In the genomic region with DNA sequence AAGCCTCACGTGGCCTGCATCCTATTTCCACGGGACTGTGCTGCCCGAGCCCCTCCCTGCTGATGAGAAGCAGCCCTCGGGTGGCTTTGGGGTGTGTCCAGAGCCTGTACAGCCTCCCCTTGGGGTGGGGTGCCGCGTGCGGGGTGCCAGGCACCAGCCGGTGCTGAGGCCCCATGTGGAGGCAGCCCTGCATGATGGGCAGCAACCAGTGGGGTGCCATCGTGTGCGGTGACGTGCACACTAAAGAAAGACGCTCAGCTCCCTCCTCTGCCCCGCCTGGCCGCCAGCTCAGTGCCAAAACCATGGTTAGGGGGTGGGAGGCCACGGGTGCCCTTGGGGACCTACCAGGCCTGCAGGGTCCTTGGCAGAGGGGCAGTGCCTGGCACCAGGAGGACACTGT, we compare ENCODE assay signal across 23 cellular contexts. TPM values are rescaled to one million over a fixed set of nuclear protein-coding genes. Genes with fewer than 3 reads are reported as not detected.
DNase-seq lines count a peak whose midpoint lies in the region; ATAC-seq, FAIRE-seq and TF ChIP-seq lines count a peak whose summit lies in the region.
"Had no signal": no experiment of that assay in that cellular context is flagged by ENCODE, and none has a peak within 500 bp of the region (broad histone marks: within the 10 kb centered on the region; RNA-seq: fewer than 3 reads in every experiment).

No MANE protein-coding gene starts in this region.

- CTCF ChIA-PET in K562 (lab: Yijun Ruan, JAX; ENCODE audit: low intra/inter-chr PET ratio), result no interaction called here

- FAIRE-seq in K562 (lab: Jason Lieb, UNC) (no peak), small intestine (lab: Jason Lieb, UNC) (no peak)

- POLR2A ChIA-PET in K562 (lab: Yijun Ruan, JAX), result interaction anchor here (0.6 to 1.0 kb wide), 2 partner anchors 30 to 204 kb away, joined by 3 to 4 read pairs; no protein-coding TSS in a partner anchor

- no peaks in the 10 kb centered on the region for H3F3A ChIP-seq in neural cell (ENCODE audit: insufficient read depth, low read length, poor library complexity, severe bottlenecking)

- peaks cover 0 to 5% (median 0%) of the 10 kb centered on the region in 11 experiments; a peak in 2 of 22 replicates for H3K9me3 ChIP-seq in BLaER1 treated with 17β-estradiol and CSF1 and Interleukin-3, amounts not matched to agents 10 nM and 100 nM (replicated peaks in 1 of 11)
- no peaks in the 10 kb centered on the region for H3K9me3 ChIP-seq in K562 (replicated peaks; ENCODE audit: control insufficient read depth, insufficient read depth, low read depth, low read length)
- H3K9me3 ChIP-seq in neural cell (ENCODE audit: low read length), result no peaks in the 10 kb centered on the region
- no peaks in the 10 kb centered on the region for H3K9me3 ChIP-seq in esophagus muscularis mucosa
- no peaks in the 10 kb centered on the region for H3K9me3 ChIP-seq in testis
- H3K9me3 ChIP-seq in small intestine (ENCODE audit: control insufficient read depth, low read depth), result no peaks in the 10 kb centered on the region
- H3K9me3 ChIP-seq: HAP-1 had no signal

- H4K20me1 ChIP-seq in BLaER1 treated with 17β-estradiol and CSF1 and Interleukin-3, amounts not matched to agents 10 nM and 100 nM, result no peaks in the 10 kb centered on the region
- H4K20me1 ChIP-seq in K562 (replicated peaks; ENCODE audit: control insufficient read depth, insufficient read depth, low read length) (no peaks in the 10 kb centered on the region), neural cell (ENCODE audit: insufficient read depth) (no peaks in the 10 kb centered on the region)

- no peak for TF ChIP-seq RAD21 in K562 (CRISPR knock-in tag; conservative IDR thresholded peaks at IDR 0.05 in 1 of 2, IDR thresholded peaks at IDR 0.05 in 1 of 2)
- no peak for TF ChIP-seq RAD21 in neural cell (conservative IDR thresholded peaks at IDR 0.05)

- no peak overlapping the region for H3K4me3 Mint-ChIP-seq in HFFc6
- H3K4me3 Mint-ChIP-seq: central memory CD8-positive, alpha-beta T cell; stimulated activated naive CD8-positive, alpha-beta T cell treated with anti-CD3 and anti-CD28 coated beads, Interleukin-15, Interleukin-2, amounts not matched to agents 100 ng/mL and 50 ng/mL, for 24 hours; type B pancreatic cell had no signal

- no peak for TF ChIP-seq CTCF in HFFc6 (IDR thresholded peaks at IDR 0.05)
- no peak for TF ChIP-seq CTCF in K562 (IDR thresholded peaks at IDR 0.05 in 2 of 3, conservative IDR thresholded peaks at IDR 0.05 in 1 of 3; ENCODE audit: insufficient read depth in 2 of 3, low read depth in 1 of 3, low read length in 3 of 3)
- no peak for TF ChIP-seq CTCF in neural cell (IDR thresholded peaks at IDR 0.05; ENCODE audit: poor library complexity, severe bottlenecking)
- no peak for TF ChIP-seq CTCF in esophagus muscularis mucosa (IDR thresholded peaks at IDR 0.05)
- no peak for TF ChIP-seq CTCF in testis (IDR thresholded peaks at IDR 0.05)

- TF ChIP-seq EP300 in K562 (IDR thresholded peaks at IDR 0.05; ENCODE audit: low read length) (no peak), neural cell (conservative IDR thresholded peaks at IDR 0.05; ENCODE audit: poor library complexity, severe bottlenecking) (no peak), esophagus muscularis mucosa (IDR thresholded peaks at IDR 0.05) (no peak)

- H3K4me3 ChIP-seq in BLaER1 treated with 17β-estradiol and CSF1 and Interleukin-3, amounts not matched to agents 10 nM and 100 nM, result peak overlapping the region in 8 of 10 experiments; percentile 24 to 52 (median 42); a peak in 14 of 20 replicates
- H3K4me3 ChIP-seq in K562, result no peak overlapping the region
- H3K4me3 ChIP-seq in neural cell (ENCODE audit: low read length), result no peak overlapping the region
- H3K4me3 ChIP-seq in esophagus muscularis mucosa, result no peak overlapping the region
- no peak overlapping the region for H3K4me3 ChIP-seq in testis
- H3K4me3 ChIP-seq in small intestine (ENCODE audit: low read depth in 1 of 2, low read length in 2 of 2), result no peak overlapping the region
- H3K4me3 ChIP-seq: HAP-1 had no signal

- H3K27ac Mint-ChIP-seq in HFFc6, result peak overlapping the region; percentile 26; the same call in 1 of the 2 replicates
- H3K27ac Mint-ChIP-seq: activated T-helper 2 cell treated with anti-CD3 and anti-CD28 coated beads, Interferon-gamma antibody, Interleukin-2, Interleukin-4, amounts not matched to agents 10 μg/mL and 5 μg/mL and 100 μg/mL, durations not matched to agents 14 hours and 24 hours and 36 hours; stimulated activated naive CD8-positive, alpha-beta T cell treated with anti-CD3 and anti-CD28 coated beads, Interleukin-15, Interleukin-2, amounts not matched to agents 100 ng/mL and 50 ng/mL, for 24 hours; type B pancreatic cell had no signal

- no peaks in the 10 kb centered on the region for H3K9me2 ChIP-seq in neural cell (ENCODE audit: insufficient read depth, low read length)

- H2AFZ ChIP-seq in K562 (ENCODE audit: low read depth, low read length) (no peak overlapping the region), neural cell (ENCODE audit: low read depth, low read length) (no peak overlapping the region)

- no peaks in the 10 kb centered on the region for H3K79me2 ChIP-seq in K562 (ENCODE audit: control insufficient read depth, insufficient read depth, low read length)
- H3K79me2 ChIP-seq in neural cell (replicated peaks; ENCODE audit: insufficient read depth, low read length), result no peaks in the 10 kb centered on the region

- intact Hi-C loops in K562 (cut with micrococcal nuclease), result no loop called here
- intact Hi-C loops in esophagus muscularis mucosa (cut with DNase I), result no loop called here
- intact Hi-C loops in testis (cut with DNase I; ENCODE audit: low total_unique reads), result no loop called here

- no peak for ATAC-seq in K562

- peaks cover 13% of the 10 kb centered on the region; the same call in 1 of the 2 replicates for H3K36me3 Mint-ChIP-seq in HFFc6 (ENCODE audit: low read depth)
- H3K36me3 Mint-ChIP-seq: naive thymus-derived CD8-positive, alpha-beta T cell; type B pancreatic cell had no signal

- DNase-seq in HFFc6 (no peak), K562 (ENCODE audit: extremely low read depth in 1 of 4, low spot score in 3 of 4) (no peak), esophagus muscularis mucosa (ENCODE audit: extremely low spot score) (no peak), testis (no peak), small intestine (no peak)
- DNase-seq: AML-193; foreskin melanocyte; islet precursor cell; mesendoderm; naive thymus-derived CD8-positive, alpha-beta T cell; NCI-H1048; NCI-H2081; stimulated activated CD4-positive, alpha-beta T cell treated with anti-CD3 and anti-CD28 coated beads, Interleukin-2, amount 100 ng/mL, for 48 hours; T-helper 1 cell had no signal

- H3K9ac ChIP-seq in BLaER1 treated with 17β-estradiol and CSF1 and Interleukin-3, amounts not matched to agents 10 nM and 100 nM, result peak overlapping the region in 10 of 11 experiments; percentile 29 to 81 (median 69); a peak in 17 of 22 replicates
- peak overlapping the region in 1 of 2 experiments; percentile 33; a peak in 1 of 4 replicates for H3K9ac ChIP-seq in K562 (ENCODE audit: insufficient read depth in 1 of 2, low read depth in 2 of 2, low read length in 2 of 2)
- H3K9ac ChIP-seq in neural cell (ENCODE audit: low read length), result peak overlapping the region; percentile 35
- H3K9ac ChIP-seq: KMS-11 had no signal

- H3K4me1 ChIP-seq in BLaER1 treated with 17β-estradiol and CSF1 and Interleukin-3, amounts not matched to agents 10 nM and 100 nM, result peaks cover 79 to 93% (median 92%) of the 10 kb centered on the region in 10 experiments
- H3K4me1 ChIP-seq in K562 (replicated peaks in 1 of 2; ENCODE audit: control insufficient read depth in 2 of 2, insufficient read depth in 2 of 2, low read length in 2 of 2) (peaks cover 11 to 45% of the 10 kb centered on the region in 2 experiments; a peak in 4 of 5 replicates), esophagus muscularis mucosa (peaks cover 0 to 11% (median 1%) of the 10 kb centered on the region in 4 donors), testis (no peaks in the 10 kb centered on the region), small intestine (ENCODE audit: control insufficient read depth in 2 of 2, insufficient read depth in 1 of 2, low read depth in 1 of 2, low read length in 1 of 2) (no peaks in the 10 kb centered on the region)
- H3K4me1 ChIP-seq: HAP-1 had no signal

- no peaks in the 10 kb centered on the region for H3K36me3 ChIP-seq in BLaER1 treated with 17β-estradiol and CSF1 and Interleukin-3, amounts not matched to agents 10 nM and 100 nM
- no peaks in the 10 kb centered on the region for H3K36me3 ChIP-seq in K562 (ENCODE audit: control insufficient read depth, insufficient read depth, low read length)
- H3K36me3 ChIP-seq in neural cell (ENCODE audit: insufficient read depth, low read length), result no peaks in the 10 kb centered on the region
- H3K36me3 ChIP-seq in esophagus muscularis mucosa, result no peaks in the 10 kb centered on the region
- no peaks in the 10 kb centered on the region for H3K36me3 ChIP-seq in testis (ENCODE audit: low read depth, missing control alignments)
- H3K36me3 ChIP-seq in small intestine (ENCODE audit: control insufficient read depth in 2 of 2, insufficient read depth in 2 of 2, low read length in 2 of 2), result no peaks in the 10 kb centered on the region
- H3K36me3 ChIP-seq: HAP-1 had no signal

- no peaks in the 10 kb centered on the region for H3K9me1 ChIP-seq in K562 (ENCODE audit: control insufficient read depth, insufficient read depth, low read length)

- peaks cover 43% of the 10 kb centered on the region for H3K4me1 Mint-ChIP-seq in HFFc6 (ENCODE audit: low read depth)

- WGBS in K562 (ENCODE audit: insufficient coverage, low coverage, missing lambda C conversion rate), result 17% methylated on average over 12 of the region's 15 CpGs
- 75% methylated on average over 12 of the region's 15 CpGs for WGBS in esophagus muscularis mucosa
- WGBS in testis, 2 donors, result 90 to 96% methylated on average over 10 to 15 of the region's 15 CpGs
- 63 to 76% (median 70%) methylated on average over 15 of the region's 15 CpGs for WGBS in small intestine, 3 donors

- in situ Hi-C loops in K562 (cut with MboI), result no loop called here

- no peaks in the 10 kb centered on the region for H3K9me3 Mint-ChIP-seq in HFFc6
- H3K9me3 Mint-ChIP-seq: activated T-helper 2 cell treated with anti-CD3 and anti-CD28 coated beads, Interferon-gamma antibody, Interleukin-2, Interleukin-4, amounts not matched to agents 10 μg/mL and 5 μg/mL and 100 μg/mL, durations not matched to agents 14 hours and 24 hours and 36 hours; central memory CD8-positive, alpha-beta T cell; naive thymus-derived CD8-positive, alpha-beta T cell; stimulated activated naive CD8-positive, alpha-beta T cell treated with anti-CD3 and anti-CD28 coated beads, Interleukin-15, Interleukin-2, amounts not matched to agents 100 ng/mL and 50 ng/mL, for 24 hours; type B pancreatic cell had no signal

- H3K27me3 ChIP-seq in BLaER1 treated with 17β-estradiol and CSF1 and Interleukin-3, amounts not matched to agents 10 nM and 100 nM, result no peaks in the 10 kb centered on the region
- H3K27me3 ChIP-seq in K562 (ENCODE audit: control insufficient read depth in 2 of 2, insufficient read depth in 2 of 2, low read length in 2 of 2), result peaks cover 36 to 37% of the 10 kb centered on the region in 2 experiments
- H3K27me3 ChIP-seq in neural cell (ENCODE audit: insufficient read depth, low read depth, low read length), result no peaks in the 10 kb centered on the region
- peaks cover 0 to 71% (median 0%) of the 10 kb centered on the region in 4 donors for H3K27me3 ChIP-seq in esophagus muscularis mucosa
- H3K27me3 ChIP-seq in testis, result no peaks in the 10 kb centered on the region
- peaks cover 0 to 2% of the 10 kb centered on the region in 2 donors for H3K27me3 ChIP-seq in small intestine (ENCODE audit: control insufficient read depth in 2 of 2, insufficient read depth in 2 of 2, low read length in 2 of 2)

- TF ChIP-seq POLR2A in K562 (conservative IDR thresholded peaks at IDR 0.05) (no peak), esophagus muscularis mucosa (IDR thresholded peaks at IDR 0.05; ENCODE audit: low read depth) (no peak), testis (IDR thresholded peaks at IDR 0.05) (no peak)

- peak overlapping the region in 10 of 11 experiments; percentile 13 to 93 (median 82); a peak in 18 of 22 replicates for H3K27ac ChIP-seq in BLaER1 treated with 17β-estradiol and CSF1 and Interleukin-3, amounts not matched to agents 10 nM and 100 nM
- H3K27ac ChIP-seq in K562 (ENCODE audit: extremely low read depth, low read depth, low read length) (no peak overlapping the region), neural cell (ENCODE audit: low read length) (no peak overlapping the region), esophagus muscularis mucosa (replicated peaks in 1 of 4) (no peak overlapping the region), testis (no peak overlapping the region), small intestine (ENCODE audit: low read depth in 1 of 2, low read length in 1 of 2) (no peak overlapping the region)
- H3K27ac ChIP-seq: epithelial cell of prostate, KMS-11 had no signal

- BruUV-seq in K562 (replicated peaks; lab: Mats Ljungman, UMichigan), result no TSS peak

- H3K4me2 ChIP-seq in BLaER1 treated with 17β-estradiol and CSF1 and Interleukin-3, amounts not matched to agents 10 nM and 100 nM, result peak overlapping the region; percentile 89 to 100 (median 98)
- H3K4me2 ChIP-seq in K562 (ENCODE audit: insufficient read depth, low read length) (no peak overlapping the region), neural cell (ENCODE audit: low read length) (no peak overlapping the region)
- H3K4me2 ChIP-seq: KMS-11 had no signal

- H3K27me3 Mint-ChIP-seq in HFFc6 (ENCODE audit: insufficient read depth), result peaks cover 3% of the 10 kb centered on the region
- H3K27me3 Mint-ChIP-seq: central memory CD8-positive, alpha-beta T cell; naive thymus-derived CD8-positive, alpha-beta T cell; stimulated activated naive CD8-positive, alpha-beta T cell treated with anti-CD3 and anti-CD28 coated beads, Interleukin-15, Interleukin-2, amounts not matched to agents 100 ng/mL and 50 ng/mL, for 24 hours had no signal

RNA-seq across cellular contexts. Expression of a gene that starts 26.2 kb away (rescaled TPM):
- total RNA-seq in HFFc6 (2021; fragmentation: NEBNext Ultra II Directional; extraction: Animal tissue kit (Norgen Biotek cat#: 25700)), result 1 to 10 TPM; 3.1 to 6.5 (median 5.6) TPM
- total RNA-seq in K562 (2011; cell fraction: chromatin; rRNA removed; ENCODE audit: low replicate concordance), result 0.25 TPM in 1 of 2 replicates, not detected in the other
- 0.17 TPM in 1 of 2 replicates, not detected in the other for total RNA-seq in K562 (2011; cell fraction: nucleolus; rRNA removed)
- 0.15 TPM in 2 replicates for total RNA-seq in K562 (2011; cell fraction: nucleoplasm; rRNA removed)
- 0.41 TPM in 1 of 2 replicates, not detected in the other for total RNA-seq in K562 (2014; rRNA removed)
- 0.04 TPM in 1 of 2 replicates, not detected in the other for total RNA-seq in K562 (2014; rRNA removed; fragmentation: Illumina TruSeq; extraction: Trizol)
- 0.14 and 0.15 TPM in 2 replicates for total RNA-seq in K562 (2015; rRNA removed; fragmentation: Illumina TruSeq; extraction: Trizol)
- total RNA-seq in K562 (2021), result 0.38 and 0.40 TPM in 2 replicates
- polyA plus RNA-seq in K562 (2011; rRNA removed), result 0.07 and 0.12 TPM in 2 replicates
- polyA plus RNA-seq in K562 (2011; cell fraction: cytosol; rRNA removed), result 0.10 and 0.31 TPM in 2 replicates
- 0.13 and 0.24 TPM in 2 replicates for polyA plus RNA-seq in K562 (2011; cell fraction: nucleus; rRNA removed)
- 0.51 and 0.61 TPM in 2 replicates for polyA plus RNA-seq in K562 (2012)
- polyA plus RNA-seq in K562 (2014; fragmentation: Illumina TruSeq; extraction: Trizol), result 0.22 and 0.25 TPM in 2 replicates
- not detected for polyA plus RNA-seq in K562 (2014; fragmentation: Nextera tagmentation; extraction: Ambion mirVana)
- polyA plus RNA-seq in K562 (2014; rRNA removed), result 0.04 and 0.12 TPM in 2 replicates
- 0.06 and 0.07 TPM in 2 replicates for polyA minus RNA-seq in K562 (2011; rRNA and poly(A)+ RNA removed)
- not detected in 2 replicates for polyA minus RNA-seq in K562 (2011; cell fraction: cytosol; rRNA and poly(A)+ RNA removed)
- 0.13 TPM in 1 of 2 replicates, not detected in the other for polyA minus RNA-seq in K562 (2011; cell fraction: nucleus; rRNA and poly(A)+ RNA removed)
- polyA plus RNA-seq in neural cell, result 0.05 and 0.22 TPM in 2 replicates
- polyA minus RNA-seq in neural cell, result not detected in 2 replicates
- 1 to 10 TPM in 1 of 4 donors, under 1 TPM in 3; 0.42 to 1.6 (median 0.80) TPM for total RNA-seq in esophagus muscularis mucosa
- 1 to 10 TPM in 1 of 2 donors, under 1 TPM in 1; 0.81 to 1.3 TPM for total RNA-seq in testis
- 0.41 TPM for polyA plus RNA-seq in testis (ENCODE audit: insufficient read depth, low read depth, low replicate concordance)
- polyA plus RNA-seq in small intestine, result 1 to 10 TPM in 1 of 3 donors, not detected in 2; 1.2 TPM
- total RNA-seq: activated T-helper 2 cell treated with anti-CD3 and anti-CD28 coated beads, Interferon-gamma antibody, Interleukin-2, Interleukin-4, amounts not matched to agents 10 μg/mL and 5 μg/mL and 100 μg/mL, durations not matched to agents 14 hours and 24 hours and 36 hours; naive thymus-derived CD8-positive, alpha-beta T cell had no signal
- polyA plus RNA-seq: naive thymus-derived CD8-positive, alpha-beta T cell had no signal

Comparison
In these comparisons a context has a peak if more than half of its experiments do, and no peak if none do; other contexts are left out.
1. H3K27ac ChIP-seq: peak in BLaER1 treated with 17β-estradiol and CSF1 and Interleukin-3, amounts not matched to agents 10 nM and 100 nM (10 of 11); none in K562 (single experiment), neural cell (single experiment), esophagus muscularis mucosa (0 of 4), testis (0 of 2) and small intestine (0 of 2).
2. H3K4me2 ChIP-seq: peak in BLaER1 treated with 17β-estradiol and CSF1 and Interleukin-3, amounts not matched to agents 10 nM and 100 nM (11 of 11); none in K562 (single experiment) and neural cell (single experiment).
3. H3K4me3 ChIP-seq: peak in BLaER1 treated with 17β-estradiol and CSF1 and Interleukin-3, amounts not matched to agents 10 nM and 100 nM (8 of 10); none in K562 (single experiment), neural cell (single experiment), esophagus muscularis mucosa (0 of 4), testis (0 of 2) and small intestine (0 of 2).